28 cellular contexts compared by ENCODE assay signal in genomic region chr20:20630551-20630950, GRCh38.
"Had no signal": no experiment of that assay in that cellular context is flagged by ENCODE, and none has a peak within 500 bp of the region (broad histone marks: within the 10 kb centered on the region; RNA-seq: fewer than 3 reads in every experiment).

No MANE protein-coding gene starts in this region.

- H3K9me3 Mint-ChIP-seq: activated CD4-positive, alpha-beta memory T cell treated with anti-CD3 and anti-CD28 coated beads for 36 hours; activated CD4-positive, alpha-beta T cell treated with anti-CD3 and anti-CD28 coated beads, Interleukin-2, amount 10 ng/mL, durations not matched to agents 24 days and 14 days; activated naive CD4-positive, alpha-beta T cell treated with anti-CD3 and anti-CD28 coated beads, Interleukin-2, amount 10 ng/mL, durations not matched to agents 7 days and 5 days; activated naive CD4-positive, alpha-beta T cell treated with anti-CD3 and anti-CD28 coated beads, Interleukin-2, amount 50 U/mL, for 72 hours; activated naive CD8-positive, alpha-beta T cell treated with anti-CD3 and anti-CD28 coated beads, Interleukin-2, amount 10 ng/mL, durations not matched to agents 7 days and 5 days; activated T-cell treated with anti-CD3 and anti-CD28 coated beads, Interleukin-2, amount 50 U/mL, for 24 hours; activated T-cell treated with anti-CD3 and anti-CD28 coated beads, Interleukin-2, amount 50 U/mL, for 72 hours; effector memory CD8-positive, alpha-beta T cell had no signal

- H3K4me3 Mint-ChIP-seq: activated CD4-positive, alpha-beta memory T cell treated with anti-CD3 and anti-CD28 coated beads for 36 hours; activated CD4-positive, alpha-beta T cell treated with anti-CD3 and anti-CD28 coated beads for 36 hours; activated CD4-positive, alpha-beta T cell treated with anti-CD3 and anti-CD28 coated beads, Interleukin-2, amount 10 ng/mL, durations not matched to agents 24 days and 14 days; activated CD8-positive, alpha-beta T cell treated with anti-CD3 and anti-CD28 coated beads, Interleukin-2, amount 10 ng/mL, durations not matched to agents 7 days and 5 days; activated naive CD4-positive, alpha-beta T cell treated with anti-CD3 and anti-CD28 coated beads, Interleukin-2, amount 10 ng/mL, durations not matched to agents 7 days and 5 days; activated naive CD8-positive, alpha-beta T cell treated with anti-CD3 and anti-CD28 coated beads, Interleukin-2, amount 10 ng/mL, durations not matched to agents 7 days and 5 days; activated T-cell treated with anti-CD3 and anti-CD28 coated beads, Interleukin-2, amount 50 U/mL, for 24 hours; activated T-cell treated with anti-CD3 and anti-CD28 coated beads, Interleukin-2, amount 50 U/mL, for 72 hours; effector memory CD8-positive, alpha-beta T cell had no signal

- H3K27ac Mint-ChIP-seq: activated CD4-positive, alpha-beta memory T cell treated with anti-CD3 and anti-CD28 coated beads for 36 hours; activated CD4-positive, alpha-beta T cell treated with anti-CD3 and anti-CD28 coated beads for 36 hours; activated CD4-positive, alpha-beta T cell treated with anti-CD3 and anti-CD28 coated beads, Interleukin-2, amount 10 ng/mL, durations not matched to agents 24 days and 14 days; activated CD8-positive, alpha-beta T cell treated with anti-CD3 and anti-CD28 coated beads, Interleukin-2, amount 10 ng/mL, durations not matched to agents 7 days and 5 days; activated naive CD8-positive, alpha-beta T cell treated with anti-CD3 and anti-CD28 coated beads, Interleukin-2, amount 10 ng/mL, durations not matched to agents 7 days and 5 days; activated T-cell treated with anti-CD3 and anti-CD28 coated beads, Interleukin-2, amount 50 U/mL, for 24 hours; activated T-cell treated with anti-CD3 and anti-CD28 coated beads, Interleukin-2, amount 50 U/mL, for 72 hours; effector memory CD8-positive, alpha-beta T cell had no signal

- H3K27ac ChIP-seq: brain microvascular endothelial cell, epithelial cell of prostate, gastroesophageal sphincter, heart right ventricle had no signal

- H3K27me3 Mint-ChIP-seq: activated CD4-positive, alpha-beta memory T cell treated with anti-CD3 and anti-CD28 coated beads for 36 hours; activated CD4-positive, alpha-beta T cell treated with anti-CD3 and anti-CD28 coated beads for 36 hours; activated CD4-positive, alpha-beta T cell treated with anti-CD3 and anti-CD28 coated beads, Interleukin-2, amount 10 ng/mL, durations not matched to agents 24 days and 14 days; activated naive CD4-positive, alpha-beta T cell treated with anti-CD3 and anti-CD28 coated beads, Interleukin-2, amount 10 ng/mL, durations not matched to agents 7 days and 5 days; activated naive CD8-positive, alpha-beta T cell treated with anti-CD3 and anti-CD28 coated beads, Interleukin-2, amount 10 ng/mL, durations not matched to agents 7 days and 5 days; activated T-cell treated with anti-CD3 and anti-CD28 coated beads, Interleukin-2, amount 50 U/mL, for 24 hours; effector memory CD8-positive, alpha-beta T cell had no signal

- H3K4me1 Mint-ChIP-seq: activated CD4-positive, alpha-beta T cell treated with anti-CD3 and anti-CD28 coated beads for 36 hours; activated CD4-positive, alpha-beta T cell treated with anti-CD3 and anti-CD28 coated beads, Interleukin-2, amount 10 ng/mL, durations not matched to agents 24 days and 14 days; activated naive CD4-positive, alpha-beta T cell treated with anti-CD3 and anti-CD28 coated beads, Interleukin-2, amount 10 ng/mL, durations not matched to agents 7 days and 5 days; activated naive CD8-positive, alpha-beta T cell treated with anti-CD3 and anti-CD28 coated beads, Interleukin-2, amount 10 ng/mL, durations not matched to agents 7 days and 5 days had no signal

- ATAC-seq: activated CD4-positive, alpha-beta T cell treated with anti-CD3 and anti-CD28 coated beads for 36 hours; activated CD8-positive, alpha-beta T cell treated with anti-CD3 and anti-CD28 coated beads, Interleukin-2, amount 10 ng/mL, durations not matched to agents 7 days and 5 days; activated naive CD4-positive, alpha-beta T cell treated with anti-CD3 and anti-CD28 coated beads, Interleukin-2, amount 50 U/mL, for 72 hours; activated T-cell treated with anti-CD3 and anti-CD28 coated beads, Interleukin-2, amount 50 U/mL, for 72 hours; effector memory CD8-positive, alpha-beta T cell; gastroesophageal sphincter; heart right ventricle had no signal

- DNase-seq: activated CD4-positive, alpha-beta memory T cell treated with anti-CD3 and anti-CD28 coated beads for 36 hours; activated CD4-positive, alpha-beta T cell treated with anti-CD3 and anti-CD28 coated beads for 36 hours; activated CD4-positive, CD25-positive, alpha-beta regulatory T cell; activated CD4-positive, CD25-positive, alpha-beta regulatory T cell treated with anti-CD3 and anti-CD28 coated beads, Interleukin-2, amount 50 U/mL, for 72 hours; activated CD8-positive, alpha-beta memory T cell treated with anti-CD3 and anti-CD28 coated beads, Interleukin-2, amount 50 U/mL, for 48 hours; activated CD8-positive, alpha-beta T cell treated with anti-CD3 and anti-CD28 coated beads, Interleukin-2, amount 10 ng/mL, durations not matched to agents 7 days and 5 days; activated gamma-delta T cell; activated naive CD4-positive, alpha-beta T cell; activated naive CD4-positive, alpha-beta T cell treated with anti-CD3 and anti-CD28 coated beads, Interleukin-2, amount 10 ng/mL, durations not matched to agents 7 days and 5 days; activated naive CD8-positive, alpha-beta T cell treated with anti-CD3 and anti-CD28 coated beads, Interleukin-2, amount 10 ng/mL, durations not matched to agents 7 days and 5 days; activated T-cell treated with anti-CD3 and anti-CD28 coated beads for 4 hours; activated T-cell treated with anti-CD3 and anti-CD28 coated beads, Interleukin-2, amount 50 U/mL, for 24 hours; activated T-cell treated with anti-CD3 and anti-CD28 coated beads, Interleukin-2, amount 50 U/mL, for 72 hours; anterior cingulate cortex; brain microvascular endothelial cell; caudate nucleus; cortex of kidney; dermis blood vessel endothelial cell; effector CD4-positive, alpha-beta T cell; effector memory CD8-positive, alpha-beta T cell; foreskin melanocyte; heart right ventricle; hippocampal formation; T-helper 2 cell had no signal

- H3K4me3 ChIP-seq: gastroesophageal sphincter, heart right ventricle had no signal
